19 cellular contexts compared by ENCODE assay signal in genomic region chr2:60595953-60596352, GRCh38. TPM values are rescaled to one million over a fixed set of nuclear protein-coding genes. Genes with fewer than 3 reads are reported as not detected.
DNase-seq lines count a peak whose midpoint lies in the region; ATAC-seq, FAIRE-seq and TF ChIP-seq lines count a peak whose summit lies in the region.
"Had no signal": no experiment of that assay in that cellular context is flagged by ENCODE, and none has a peak within 500 bp of the region (broad histone marks: within the 10 kb centered on the region; RNA-seq: fewer than 3 reads in every experiment).

No MANE protein-coding gene starts in this region.

- no peak for FAIRE-seq in GM12892 (lab: Jason Lieb, UNC)
- FAIRE-seq: GM12878, GM18507 had no signal

- ATAC-seq in GM18909 (IDR thresholded peaks at IDR 0.05; ENCODE audit: poor library complexity, unreplicated experiment) (peak; percentile 46), GM18511 (IDR thresholded peaks at IDR 0.05; ENCODE audit: unreplicated experiment) (no peak)
- ATAC-seq: GM12878, GM23338, HCT116 had no signal

- TF ChIP-seq POLR2A in GM12892 (IDR thresholded peaks at IDR 0.05; ENCODE audit: low read depth, low read length), result no peak

- DNase-seq in kidney tubule cell (ENCODE audit: low spot score), result peak; percentile 26
- peak; percentile 47 for DNase-seq in renal cortical epithelial cell (ENCODE audit: low read depth)
- DNase-seq in DMS53 treated with DMSO at 0.1 percent for 48 hours (lab: John Stamatoyannopoulos, UW; ENCODE audit: unreplicated experiment), result no peak
- no peak for DNase-seq in GM12892 (ENCODE audit: insufficient read length)
- DNase-seq: C1 segment of cervical spinal cord; CD4-positive, alpha-beta memory T cell; COR-L47; DMS153; DMS79; EL; GDM1; H9 had no signal

RNA-seq across cellular contexts. Expression of gene BCL11A, which starts 42.5 kb away (rescaled TPM):
- total RNA-seq in renal cortical epithelial cell, result 0.80 and 1.0 TPM in 2 replicates
- 7.2 TPM for polyA plus RNA-seq in GM12892 (2012; ENCODE audit: missing spikeins)
- total RNA-seq: A172 had no signal

Comparison
In these comparisons a context has a peak if more than half of its experiments do, and no peak if none do; other contexts are left out.
1. DNase-seq: peak in kidney tubule cell (single experiment) and renal cortical epithelial cell (single experiment); none in DMS53 treated with DMSO at 0.1 percent for 48 hours (single experiment) and GM12892 (single experiment).